ENCODE assay signal across 10 cellular contexts in the genomic region with DNA sequence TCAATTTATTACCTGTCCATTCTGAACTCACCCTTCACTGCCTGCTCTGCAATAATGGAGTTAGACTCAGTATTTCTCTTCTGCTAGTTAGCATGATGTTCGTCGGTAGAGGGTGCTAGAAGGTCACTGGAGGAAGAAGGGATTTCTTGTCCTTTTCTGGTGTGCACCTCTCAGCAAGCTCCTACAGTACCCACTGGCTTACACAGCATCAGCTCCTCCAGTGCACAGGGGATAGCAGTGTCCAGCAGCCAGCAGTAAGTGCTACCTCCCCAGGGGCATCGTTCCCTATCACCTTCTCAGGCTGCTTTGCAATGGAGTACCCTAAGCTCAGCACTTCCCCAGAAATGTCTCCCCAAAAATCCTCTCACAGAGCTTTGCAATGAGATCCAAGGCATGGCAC. TPM values are rescaled to one million over a fixed set of nuclear protein-coding genes. Genes with fewer than 3 reads are reported as not detected.
DNase-seq lines count a peak whose midpoint lies in the region; ATAC-seq, FAIRE-seq and TF ChIP-seq lines count a peak whose summit lies in the region.
"Had no signal": no experiment of that assay in that cellular context is flagged by ENCODE, and none has a peak within 500 bp of the region (broad histone marks: within the 10 kb centered on the region; RNA-seq: fewer than 3 reads in every experiment).

No MANE protein-coding gene starts in this region.

- intact Hi-C loops in prostate gland (cut with DNase I), result no loop called here

- H3K9me3 Mint-ChIP-seq in activated naive CD4-positive, alpha-beta T cell treated with anti-CD3 and anti-CD28 coated beads, Interleukin-2, amount 50 U/mL, for 72 hours, result no peaks in the 10 kb centered on the region
- H3K9me3 Mint-ChIP-seq: T-cell had no signal

- H3K27me3 ChIP-seq in small intestine (ENCODE audit: control insufficient read depth in 2 of 2, insufficient read depth in 2 of 2, low read length in 2 of 2) (no peaks in the 10 kb centered on the region), MG63 (no peaks in the 10 kb centered on the region), prostate gland (replicated peaks; ENCODE audit: insufficient read depth) (no peaks in the 10 kb centered on the region), Peyer's patch (no peaks in the 10 kb centered on the region)

- H3K27ac ChIP-seq in small intestine (ENCODE audit: low read depth in 1 of 2, low read length in 1 of 2) (no peak overlapping the region), prostate gland (no peak overlapping the region), Peyer's patch (no peak overlapping the region)

- no peaks in the 10 kb centered on the region for H3K36me3 Mint-ChIP-seq in activated naive CD4-positive, alpha-beta T cell treated with anti-CD3 and anti-CD28 coated beads, Interleukin-2, amount 50 U/mL, for 72 hours

- no peak for TF ChIP-seq POLR2A in prostate gland (IDR thresholded peaks at IDR 0.05)
- no peak for TF ChIP-seq POLR2A in Peyer's patch (IDR thresholded peaks at IDR 0.05)

- no peak overlapping the region for H3K4me3 ChIP-seq in small intestine (ENCODE audit: low read depth in 1 of 2, low read length in 2 of 2)
- no peak overlapping the region for H3K4me3 ChIP-seq in MG63
- no peak overlapping the region for H3K4me3 ChIP-seq in prostate gland
- no peak overlapping the region for H3K4me3 ChIP-seq in Peyer's patch

- 60 to 70% (median 61%) methylated on average over 3 of the region's 3 CpGs for WGBS in small intestine, 3 donors
- 60% methylated on average over 3 of the region's 3 CpGs for WGBS in prostate gland

- no peaks in the 10 kb centered on the region for H3K9me3 ChIP-seq in small intestine (ENCODE audit: control insufficient read depth, low read depth)
- H3K9me3 ChIP-seq in MG63, result no peaks in the 10 kb centered on the region
- H3K9me3 ChIP-seq in prostate gland, result no peaks in the 10 kb centered on the region
- no peaks in the 10 kb centered on the region for H3K9me3 ChIP-seq in Peyer's patch

- FAIRE-seq in small intestine (lab: Jason Lieb, UNC), result no peak
- FAIRE-seq: G401.6 had no signal

- peak in 1 of 4 experiments; percentile 8 for TF ChIP-seq CTCF in prostate gland (IDR thresholded peaks at IDR 0.05)
- TF ChIP-seq CTCF in Peyer's patch (IDR thresholded peaks at IDR 0.05), result peak in 3 of 6 experiments; percentile 25 to 36 (median 27)

- no peaks in the 10 kb centered on the region for H3K4me1 ChIP-seq in small intestine (ENCODE audit: control insufficient read depth in 2 of 2, insufficient read depth in 1 of 2, low read depth in 1 of 2, low read length in 1 of 2)
- H3K4me1 ChIP-seq in prostate gland (replicated peaks), result no peaks in the 10 kb centered on the region
- H3K4me1 ChIP-seq in Peyer's patch, result no peaks in the 10 kb centered on the region

- peak; percentile 51 to 61 for ATAC-seq in activated naive CD4-positive, alpha-beta T cell treated with anti-CD3 and anti-CD28 coated beads, Interleukin-2, amount 50 U/mL, for 72 hours

- no peak overlapping the region for H3K27ac Mint-ChIP-seq in activated naive CD4-positive, alpha-beta T cell treated with anti-CD3 and anti-CD28 coated beads, Interleukin-2, amount 50 U/mL, for 72 hours
- H3K27ac Mint-ChIP-seq: T-cell had no signal

- H3K36me3 ChIP-seq in small intestine (ENCODE audit: control insufficient read depth in 2 of 2, insufficient read depth in 2 of 2, low read length in 2 of 2), result no peaks in the 10 kb centered on the region
- no peaks in the 10 kb centered on the region for H3K36me3 ChIP-seq in MG63
- no peaks in the 10 kb centered on the region for H3K36me3 ChIP-seq in prostate gland
- H3K36me3 ChIP-seq in Peyer's patch, result no peaks in the 10 kb centered on the region

- DNase-seq in activated naive CD4-positive, alpha-beta T cell treated with anti-CD3 and anti-CD28 coated beads, Interleukin-2, amount 50 U/mL, for 72 hours (ENCODE audit: low spot score in 2 of 2), result peak in 1 of 2 donors; percentile 18
- no peak for DNase-seq in activated naive CD4-positive, alpha-beta T cell treated with Interleukin-2 at 50 U/mL for 16 hours
- DNase-seq in MV-4-11 (lab: John Stamatoyannopoulos, UW) (peak; percentile 54), cerebellar cortex (ENCODE audit: low spot score) (peak; percentile 52), small intestine (peak; percentile 42), MG63 (no peak), prostate gland (ENCODE audit: low spot score) (no peak), Peyer's patch (no peak)

RNA-seq across cellular contexts. Expression of gene APC, which starts 45.9 kb away (rescaled TPM):
- total RNA-seq in activated naive CD4-positive, alpha-beta T cell treated with anti-CD3 and anti-CD28 coated beads, Interleukin-2, amount 50 U/mL, for 72 hours, result 10 to 100 TPM; 17.4 to 24.5 TPM
- 10 to 100 TPM in 2 of 3 donors, 1 to 10 TPM in 1; 8.0 to 20.4 (median 13.2) TPM for polyA plus RNA-seq in small intestine
- 28.9 and 41.8 TPM in 2 replicates for total RNA-seq in MG63 (2014; rRNA removed; shearing (Covaris generic); ENCODE audit: low replicate concordance)
- 10 to 100 TPM; 37.6 to 84.1 TPM for total RNA-seq in prostate gland
- 100 to 1,000 TPM in 2 of 4 donors, 10 to 100 TPM in 2; 71.0 to 148 (median 106) TPM for total RNA-seq in Peyer's patch

Comparison
In these comparisons a context has a peak if more than half of its experiments do, and no peak if none do; other contexts are left out.
1. DNase-seq: peak in MV-4-11 (single experiment), cerebellar cortex (single experiment) and small intestine (single experiment); none in activated naive CD4-positive, alpha-beta T cell treated with Interleukin-2 at 50 U/mL for 16 hours (single experiment), MG63 (single experiment), prostate gland (single experiment) and Peyer's patch (0 of 3).